9 cellular contexts compared by ENCODE assay signal in the genomic region with DNA sequence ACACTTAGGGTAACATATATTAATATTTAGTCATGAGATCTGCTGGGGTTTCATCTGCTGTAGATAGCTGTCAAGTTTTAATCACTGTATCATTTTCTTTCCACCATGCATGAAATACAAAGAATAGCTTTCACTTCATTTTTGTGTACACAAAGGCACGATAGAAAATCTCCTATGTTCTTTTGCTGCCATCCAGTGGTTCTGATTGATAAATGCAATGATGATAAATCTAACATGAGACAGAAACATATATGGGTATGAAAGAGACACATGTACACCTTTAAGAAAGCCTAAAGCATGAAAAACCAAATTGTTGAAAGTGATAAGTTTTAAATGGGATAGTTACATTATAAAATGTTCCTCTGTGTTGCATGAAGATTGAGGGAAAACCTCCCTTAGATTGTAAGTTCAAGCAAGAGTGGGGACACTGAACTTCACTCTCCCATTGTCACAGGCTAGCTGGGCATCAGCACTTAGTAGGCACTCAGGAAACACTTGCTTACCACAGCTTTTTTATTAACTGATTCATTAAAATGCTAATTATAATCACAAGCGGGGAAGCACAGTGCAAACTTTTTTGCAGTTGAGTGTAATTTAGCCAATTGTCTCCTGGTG. TPM values are rescaled to one million over a fixed set of nuclear protein-coding genes. Genes with fewer than 3 reads are reported as not detected.
DNase-seq lines count a peak whose midpoint lies in the region; ATAC-seq and TF ChIP-seq lines count a peak whose summit lies in the region.
"Had no signal": no experiment of that assay in that cellular context is flagged by ENCODE, and none has a peak within 500 bp of the region (broad histone marks: within the 10 kb centered on the region; RNA-seq: fewer than 3 reads in every experiment).

No MANE protein-coding gene starts in this region.

- H3K4me3 ChIP-seq in CD4-positive, CD25-positive, alpha-beta regulatory T cell (ENCODE audit: low read depth, low read length) = no peak overlapping the region
- H3K4me3 ChIP-seq in right lobe of liver = no peak overlapping the region

- in situ Hi-C loops in T47D (cut with HindIII; ENCODE audit: low pct_unique_long_range_greater_than_20kb, low sequenced_read_pairs) = no loop called here

- H3K36me3 ChIP-seq in CD4-positive, CD25-positive, alpha-beta regulatory T cell (ENCODE audit: control insufficient read depth, insufficient read depth, low read length) = no peaks in the 10 kb centered on the region
- H3K36me3 ChIP-seq in right lobe of liver = no peaks in the 10 kb centered on the region
- H3K36me3 ChIP-seq: neutrophil had no signal

- no peaks in the 10 kb centered on the region for H3K36me3 Mint-ChIP-seq in CD4-positive, CD25-positive, alpha-beta regulatory T cell

- no peak overlapping the region for H3K27ac ChIP-seq in CD4-positive, CD25-positive, alpha-beta regulatory T cell (ENCODE audit: insufficient read depth, low read length, poor library complexity, severe bottlenecking)
- H3K27ac ChIP-seq in right lobe of liver = no peak overlapping the region
- H3K27ac ChIP-seq: neutrophil had no signal

- H3K9me3 Mint-ChIP-seq in CD4-positive, CD25-positive, alpha-beta regulatory T cell = no peaks in the 10 kb centered on the region

- intact Hi-C loops in right lobe of liver (cut with DNase I) = no loop called here

- peaks cover 3% of the 10 kb centered on the region for H3K27me3 ChIP-seq in CD4-positive, CD25-positive, alpha-beta regulatory T cell (ENCODE audit: control insufficient read depth, insufficient read depth, low read length)
- no peaks in the 10 kb centered on the region for H3K27me3 ChIP-seq in right lobe of liver

- no peak for ATAC-seq in CD4-positive, CD25-positive, alpha-beta regulatory T cell (ENCODE audit: low read depth in 2 of 2)
- ATAC-seq in GM18907 (IDR thresholded peaks at IDR 0.05; ENCODE audit: unreplicated experiment) = peak; percentile 73
- peak; percentile 75 for ATAC-seq in HG03469 (IDR thresholded peaks at IDR 0.05; ENCODE audit: unreplicated experiment)
- peak; percentile 73 to 86 (median 80) for ATAC-seq in right lobe of liver
- ATAC-seq in GM19467 (IDR thresholded peaks at IDR 0.05; ENCODE audit: unreplicated experiment) = no peak

- H3K4me1 ChIP-seq in CD4-positive, CD25-positive, alpha-beta regulatory T cell (ENCODE audit: control insufficient read depth, insufficient read depth, low read length, poor library complexity, severe bottlenecking) = no peaks in the 10 kb centered on the region
- no peaks in the 10 kb centered on the region for H3K4me1 ChIP-seq in right lobe of liver

- WGBS in right lobe of liver (ENCODE audit: insufficient coverage, low coverage, low lambda C conversion rate, missing lambda C conversion rate) = 30% methylated on average over 2 of the region's 2 CpGs

- H3K27me3 Mint-ChIP-seq in CD4-positive, CD25-positive, alpha-beta regulatory T cell = peaks cover 6% of the 10 kb centered on the region

- no peak for TF ChIP-seq POLR2A in right lobe of liver (IDR thresholded peaks at IDR 0.05)

- DNase-seq in CD4-positive, CD25-positive, alpha-beta regulatory T cell = peak in 2 of 3 donors; percentile 33 to 46
- peak; percentile 82 for DNase-seq in NCI-H510A treated with DMSO at 0.1 percent for 48 hours (lab: John Stamatoyannopoulos, UW)
- peak; percentile 10 to 69 for DNase-seq in T47D (ENCODE audit: low read depth in 1 of 2, low spot score in 1 of 2)
- no peak for DNase-seq in right lobe of liver
- no peak for DNase-seq in islet precursor cell

- TF ChIP-seq CTCF in right lobe of liver (IDR thresholded peaks at IDR 0.05) = peak; percentile 69 to 76 (median 70)

- no peaks in the 10 kb centered on the region for H3K9me3 ChIP-seq in CD4-positive, CD25-positive, alpha-beta regulatory T cell (ENCODE audit: control insufficient read depth in 2 of 2, low read length in 2 of 2)
- H3K9me3 ChIP-seq in right lobe of liver = no peaks in the 10 kb centered on the region
- H3K9me3 ChIP-seq: neutrophil had no signal

- no peak overlapping the region for H3K4me3 Mint-ChIP-seq in CD4-positive, CD25-positive, alpha-beta regulatory T cell

- no peak overlapping the region for H3K27ac Mint-ChIP-seq in CD4-positive, CD25-positive, alpha-beta regulatory T cell

- no peaks in the 10 kb centered on the region for H3K4me1 Mint-ChIP-seq in CD4-positive, CD25-positive, alpha-beta regulatory T cell

RNA-seq across cellular contexts. Expression of gene C1D, which starts 31.2 kb away (rescaled TPM):
- total RNA-seq in CD4-positive, CD25-positive, alpha-beta regulatory T cell = 22.8 TPM
- polyA plus RNA-seq in CD4-positive, CD25-positive, alpha-beta regulatory T cell = 10 to 100 TPM; 28.7 to 55.2 (median 41.4) TPM
- 10 to 100 TPM in 5 of 6 experiments, 1 to 10 TPM in 1; 7.1 to 42.8 (median 15.0) TPM for total RNA-seq in right lobe of liver

Comparison
In these comparisons a context has a peak if more than half of its experiments do, and no peak if none do; other contexts are left out.
1. ATAC-seq: peak in GM18907 (single experiment), HG03469 (single experiment) and right lobe of liver (4 of 4); none in CD4-positive, CD25-positive, alpha-beta regulatory T cell (0 of 2) and GM19467 (single experiment).
2. DNase-seq: peak in CD4-positive, CD25-positive, alpha-beta regulatory T cell (2 of 3), NCI-H510A treated with DMSO at 0.1 percent for 48 hours (single experiment) and T47D (2 of 2); none in right lobe of liver (0 of 3) and islet precursor cell (single experiment).